In genomic region chr13:44300895-44301638, GRCh38 we compare ENCODE assay signal across 8 cellular contexts.
DNase-seq lines count a peak whose midpoint lies in the region; ATAC-seq and TF ChIP-seq lines count a peak whose summit lies in the region.

No MANE protein-coding gene starts in this region.

- H4K20me1 ChIP-seq in IMR-90 (ENCODE audit: insufficient read depth, low read length) = no peaks in the 10 kb centered on the region
- H4K20me1 ChIP-seq in Karpas-422 (ENCODE audit: insufficient read depth, low read depth, low read length) = no peaks in the 10 kb centered on the region

- peak overlapping the region; percentile 67; the same call in 1 of the 2 replicates for H3K4ac ChIP-seq in IMR-90 (ENCODE audit: low read depth, low read length)

- peaks cover 15% of the 10 kb centered on the region for H3K9me1 ChIP-seq in IMR-90 (ENCODE audit: insufficient read depth, low read length)

- H2BK120ac ChIP-seq in IMR-90 (ENCODE audit: low read depth, low read length) = peak overlapping the region; percentile 48

- dilution Hi-C loops in IMR-90 (cut with HindIII; ENCODE audit: low sequenced_read_pairs, unreplicated experiment) = no loop called here

- no peak for TF ChIP-seq POLR2A in IMR-90 (IDR thresholded peaks at IDR 0.05; ENCODE audit: low read depth, low read length)

- H3K4me1 ChIP-seq in IMR-90 (ENCODE audit: control insufficient read depth, insufficient read depth, low read length) = peaks cover 14% of the 10 kb centered on the region
- H3K4me1 ChIP-seq in adipocyte (ENCODE audit: control insufficient read depth, insufficient read depth, low read length) = peaks cover 26% of the 10 kb centered on the region
- peaks cover 7% of the 10 kb centered on the region for H3K4me1 ChIP-seq in colonic mucosa
- peaks cover 3% of the 10 kb centered on the region; the same call in 1 of the 2 replicates for H3K4me1 ChIP-seq in Karpas-422 (ENCODE audit: low read length)

- H3K4me2 ChIP-seq in IMR-90 (ENCODE audit: low read depth, low read length) = no peak overlapping the region
- H3K4me2 ChIP-seq in Karpas-422 (ENCODE audit: low read depth, low read length, poor library complexity, severe bottlenecking) = no peak overlapping the region

- H3K4me3 ChIP-seq in IMR-90 (ENCODE audit: insufficient read depth, low read depth, low read length) = no peak overlapping the region
- H3K4me3 ChIP-seq in adipocyte (ENCODE audit: low read length) = no peak overlapping the region
- no peak overlapping the region for H3K4me3 ChIP-seq in colonic mucosa
- H3K4me3 ChIP-seq in Karpas-422 (ENCODE audit: low read length) = no peak overlapping the region

- DNase-seq in G401 (ENCODE audit: low spot score) (peak; percentile 95), IMR-90 (peak; percentile 87), adipocyte (ENCODE audit: low read depth) (peak; percentile 43), left lobe of liver (ENCODE audit: low spot score) (peak; percentile 62), colonic mucosa (no peak), Karpas-422 (no peak)
- DNase-seq in CD4-positive, alpha-beta T cell = no peak

- BruUV-seq in IMR-90 (replicated peaks; lab: Mats Ljungman, UMichigan) = no TSS peak

- H2BK5ac ChIP-seq in IMR-90 (ENCODE audit: low read depth, low read length, poor library complexity, severe bottlenecking) = no peak overlapping the region

- POLR2A ChIA-PET in IMR-90 (lab: Charles Lee; ENCODE audit: unreplicated experiment) = interaction anchor here (0.5 kb wide), 1 partner anchor 142 kb away, joined by 11 read pairs; no protein-coding TSS in a partner anchor
- POLR2A ChIA-PET in CD4-positive, alpha-beta T cell (lab: Charles Lee) = no interaction called here

- no peaks in the 10 kb centered on the region for H3K9me2 ChIP-seq in Karpas-422 (replicated peaks; ENCODE audit: insufficient read depth, low read length)

- no peak overlapping the region for H3K56ac ChIP-seq in IMR-90 (ENCODE audit: extremely low read depth, insufficient read depth, low read length)

- H3K79me1 ChIP-seq in IMR-90 (ENCODE audit: low read depth in 1 of 2, low read length in 2 of 2) = no peaks in the 10 kb centered on the region

- H3K4me1 Mint-ChIP-seq in CD4-positive, alpha-beta T cell (ENCODE audit: low read depth) = peaks cover 19% of the 10 kb centered on the region

- H3K36me3 ChIP-seq in IMR-90 (ENCODE audit: control insufficient read depth, insufficient read depth, low read length) (no peaks in the 10 kb centered on the region), adipocyte (ENCODE audit: control insufficient read depth, insufficient read depth, low read length, severe bottlenecking) (no peaks in the 10 kb centered on the region), colonic mucosa (no peaks in the 10 kb centered on the region), Karpas-422 (ENCODE audit: insufficient read depth, low read length) (no peaks in the 10 kb centered on the region)

- peak overlapping the region; percentile 0; the same call in 1 of the 2 replicates for H4K5ac ChIP-seq in IMR-90 (ENCODE audit: low read depth, low read length)

- no peak overlapping the region for H3K9ac ChIP-seq in IMR-90 (ENCODE audit: low read depth, low read length)
- no peak overlapping the region for H3K9ac ChIP-seq in adipocyte (ENCODE audit: low read length)
- no peak overlapping the region for H3K9ac ChIP-seq in colonic mucosa (ENCODE audit: low read depth in 2 of 2, low read length in 2 of 2)
- no peak overlapping the region for H3K9ac ChIP-seq in Karpas-422 (ENCODE audit: low read length)

- H4K91ac ChIP-seq in IMR-90 (ENCODE audit: insufficient read depth, low read depth, low read length) = peak overlapping the region; percentile 47; the same call in 1 of the 2 replicates

- TF ChIP-seq CTCF in IMR-90 (conservative IDR thresholded peaks at IDR 0.05; ENCODE audit: low read depth, low read length) = no peak
- no peak for TF ChIP-seq CTCF in colonic mucosa (IDR thresholded peaks at IDR 0.05)
- TF ChIP-seq CTCF in CD4-positive, alpha-beta T cell (IDR thresholded peaks at IDR 0.05) = no peak

- H3K4me3 Mint-ChIP-seq in CD4-positive, alpha-beta T cell = no peak overlapping the region

- H3K27ac ChIP-seq in IMR-90 (ENCODE audit: insufficient read depth, low read length) (no peak overlapping the region), colonic mucosa (no peak overlapping the region), Karpas-422 (ENCODE audit: low read length) (no peak overlapping the region)
- H3K27ac ChIP-seq in CD4-positive, alpha-beta T cell (ENCODE audit: low read depth, low read length) = no peak overlapping the region

- peak overlapping the region; percentile 78 for H3K14ac ChIP-seq in IMR-90 (replicated peaks; ENCODE audit: low read depth, low read length)

- WGBS in IMR-90 (ENCODE audit: extremely low coverage in 2 of 2, insufficient read length in 1 of 2), 2 experiments = no CpG with 5 or more reads among the region's 9 CpGs

- intact Hi-C loops in IMR-90 (cut with micrococcal nuclease) (no loop called here), colonic mucosa (cut with DNase I) (no loop called here)
- intact Hi-C loops in CD4-positive, alpha-beta T cell (cut with DNase I, micrococcal nuclease) = no loop called here

- in situ Hi-C loops in G401 (cut with HindIII; ENCODE audit: low sequenced_read_pairs) = no loop called here
- in situ Hi-C loops in IMR-90 (cut with MboI; ENCODE audit: low sequenced_read_pairs) = no loop called here

- H3K27ac Mint-ChIP-seq in CD4-positive, alpha-beta T cell = no peak overlapping the region

- H3K9me3 ChIP-seq in IMR-90 (ENCODE audit: control insufficient read depth, insufficient read depth, low read length) (no peaks in the 10 kb centered on the region), adipocyte (ENCODE audit: control insufficient read depth, low read length) (no peaks in the 10 kb centered on the region), colonic mucosa (no peaks in the 10 kb centered on the region), Karpas-422 (ENCODE audit: low read length) (no peaks in the 10 kb centered on the region)
- H3K9me3 ChIP-seq in CD4-positive, alpha-beta T cell (ENCODE audit: control insufficient read depth, low read length) = no peaks in the 10 kb centered on the region

- no peaks in the 10 kb centered on the region for H3K36me3 Mint-ChIP-seq in CD4-positive, alpha-beta T cell (ENCODE audit: low read depth)

- no peaks in the 10 kb centered on the region for H3K79me2 ChIP-seq in Karpas-422 (ENCODE audit: low read length)

- no peaks in the 10 kb centered on the region for H3K9me3 Mint-ChIP-seq in CD4-positive, alpha-beta T cell

- peak overlapping the region; percentile 69; the same call in 1 of the 2 replicates for H3K18ac ChIP-seq in IMR-90 (ENCODE audit: low read depth, low read length)

- peak overlapping the region; percentile 64; the same call in 2 of the 3 replicates for H2BK15ac ChIP-seq in IMR-90 (ENCODE audit: low read depth, low read length)

- H4K8ac ChIP-seq in IMR-90 (ENCODE audit: low read depth in 2 of 2, low read length in 2 of 2) = peak overlapping the region in 1 of 2 experiments; percentile 42; a peak in 2 of 4 replicates

- CTCF ChIA-PET in IMR-90 (lab: Yijun Ruan, JAX) = no interaction called here
- CTCF ChIA-PET in CD4-positive, alpha-beta T cell (lab: Charles Lee) = no interaction called here

- peak overlapping the region; percentile 58 for H2BK20ac ChIP-seq in IMR-90 (ENCODE audit: low read depth, low read length)

- H3K23ac ChIP-seq in IMR-90 (ENCODE audit: low read depth, low read length) = no peak overlapping the region

- TF ChIP-seq RAD21 in IMR-90 (IDR thresholded peaks at IDR 0.05; ENCODE audit: low read length) = no peak

- peak overlapping the region; percentile 4 for H2AFZ ChIP-seq in IMR-90 (replicated peaks; ENCODE audit: low read length, poor library complexity)
- no peak overlapping the region for H2AFZ ChIP-seq in Karpas-422 (ENCODE audit: low read length)

- no peaks in the 10 kb centered on the region for H3K27me3 ChIP-seq in IMR-90 (ENCODE audit: control insufficient read depth, insufficient read depth, low read length)
- H3K27me3 ChIP-seq in adipocyte (replicated peaks; ENCODE audit: control insufficient read depth, insufficient read depth, low read length) = no peaks in the 10 kb centered on the region
- no peaks in the 10 kb centered on the region for H3K27me3 ChIP-seq in colonic mucosa
- no peaks in the 10 kb centered on the region for H3K27me3 ChIP-seq in CD4-positive, alpha-beta T cell (ENCODE audit: control insufficient read depth, insufficient read depth, low read length)
- H3K27me3 ChIP-seq in Karpas-422 (ENCODE audit: low read length) = 0 out of 2 replicates have a peak, but pooled peaks cover 8% of the 10 kb centered on the region

- ATAC-seq in GM21423 (IDR thresholded peaks at IDR 0.05; ENCODE audit: unreplicated experiment) = peak; percentile 59
- ATAC-seq in IMR-90 (ENCODE audit: low read depth) = peak; percentile 19; the same call in 1 of the 2 replicates
- peak; percentile 84 for ATAC-seq in left lobe of liver
- ATAC-seq in CD4-positive, alpha-beta T cell (ENCODE audit: poor library complexity) = no peak

- H2AK5ac ChIP-seq in IMR-90 (ENCODE audit: low read depth, low read length) = peak overlapping the region; percentile 49; the same call in 1 of the 2 replicates

- H3K27me3 Mint-ChIP-seq in CD4-positive, alpha-beta T cell = peaks cover 7% of the 10 kb centered on the region

- H2AK9ac ChIP-seq in IMR-90 (replicated peaks; ENCODE audit: low read depth, low read length, poor library complexity) = no peak overlapping the region

TF ChIP-seq in IMR-90, 13 proteins besides CTCF, POLR2A, EP300 and RAD21 (continues in another document):
- no peak for TF ChIP-seq RFX5 (IDR thresholded peaks at IDR 0.05; ENCODE audit: low read depth, low read length)
- TF ChIP-seq FOS (IDR thresholded peaks at IDR 0.05; ENCODE audit: low read depth, low read length) = peak; percentile 67; the same call in 1 of the 2 replicates
- TF ChIP-seq MXI1 (IDR thresholded peaks at IDR 0.05; ENCODE audit: borderline replicate concordance, low read depth, low read length) = no peak
- 0 out of 2 replicates have a peak, but pooled peaks have one; percentile 5 for TF ChIP-seq MAZ (IDR thresholded peaks at IDR 0.05; ENCODE audit: borderline replicate concordance, low read depth, low read length)
- TF ChIP-seq USF2 (IDR thresholded peaks at IDR 0.05; ENCODE audit: low read depth, low read length) = no peak
- TF ChIP-seq CEBPB (IDR thresholded peaks at IDR 0.05; ENCODE audit: low read depth, low read length) = peak; percentile 96
- no peak for TF ChIP-seq RCOR1 (IDR thresholded peaks at IDR 0.05; ENCODE audit: insufficient replicate concordance, low read length)
- TF ChIP-seq BHLHE40 (IDR thresholded peaks at IDR 0.05; ENCODE audit: low read depth, low read length) = 0 out of 2 replicates have a peak, but pooled peaks have one; percentile 13

Comparison
In these comparisons a context has a peak if more than half of its experiments do, and no peak if none do; other contexts are left out.
1. DNase-seq: peak in G401 (single experiment), IMR-90 (single experiment), adipocyte (single experiment) and left lobe of liver (single experiment); none in colonic mucosa (single experiment), CD4-positive, alpha-beta T cell (0 of 10) and Karpas-422 (single experiment).